Comparison of ENCODE assay signal across 21 cellular contexts in the genomic region with DNA sequence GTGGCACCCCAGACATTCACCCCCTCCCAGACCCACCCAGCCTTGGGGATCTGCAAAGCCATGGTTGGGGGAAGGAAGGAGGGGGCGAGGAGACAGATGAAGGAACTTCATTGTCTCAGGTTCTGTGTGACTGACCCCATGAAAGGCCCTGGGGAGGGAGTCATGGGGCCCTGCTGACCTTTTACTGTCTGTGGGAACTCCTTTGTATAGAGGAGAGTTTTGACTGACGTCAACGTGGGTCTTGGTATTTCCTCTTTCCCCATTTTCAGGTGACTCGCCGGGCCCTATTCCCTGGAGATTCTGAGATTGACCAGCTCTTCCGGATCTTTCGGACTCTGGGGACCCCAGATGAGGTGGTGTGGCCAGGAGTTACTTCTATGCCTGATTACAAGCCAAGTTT. TPM values are rescaled to one million over a fixed set of nuclear protein-coding genes. Genes with fewer than 3 reads are reported as not detected.
DNase-seq lines count a peak whose midpoint lies in the region; ATAC-seq and TF ChIP-seq lines count a peak whose summit lies in the region.
"Had no signal": no experiment of that assay in that cellular context is flagged by ENCODE, and none has a peak within 500 bp of the region (broad histone marks: within the 10 kb centered on the region; RNA-seq: fewer than 3 reads in every experiment).

No MANE protein-coding gene starts in this region.

- WGBS in trophoblast cell (ENCODE audit: extremely low coverage, insufficient coverage, insufficient read length): no CpG with 5 or more reads among the region's 7 CpGs

- H3K4me1 ChIP-seq in RWPE2 (ENCODE audit: insufficient read depth, poor library complexity, severe bottlenecking): peaks cover 20% of the 10 kb centered on the region
- H3K4me1 ChIP-seq in trophoblast cell (ENCODE audit: control insufficient read depth in 1 of 2, insufficient read depth in 2 of 2, low read length in 2 of 2): peaks cover 21 to 31% of the 10 kb centered on the region in 2 experiments

- no peaks in the 10 kb centered on the region for H3K9me3 ChIP-seq in RWPE2 (ENCODE audit: severe bottlenecking)
- no peaks in the 10 kb centered on the region for H3K9me3 ChIP-seq in trophoblast cell (ENCODE audit: insufficient read depth, low read depth, low read length)
- H3K9me3 ChIP-seq: mucosa of descending colon, neutrophil, thyroid gland had no signal

- no peak overlapping the region for H2AK5ac ChIP-seq in trophoblast cell (ENCODE audit: low read length)

- no peak for TF ChIP-seq CTCF in RWPE2 (IDR thresholded peaks at IDR 0.05; ENCODE audit: poor library complexity, severe bottlenecking)

- peak overlapping the region; percentile 20 for H4K91ac ChIP-seq in trophoblast cell (ENCODE audit: low read depth, low read length)

- peak overlapping the region; percentile 86 for H3K27ac ChIP-seq in RWPE2 (ENCODE audit: poor library complexity, severe bottlenecking)
- peak overlapping the region; percentile 93 for H3K27ac ChIP-seq in epithelial cell of prostate
- H3K27ac ChIP-seq in trophoblast cell (ENCODE audit: low read depth, low read length): peak overlapping the region; percentile 66

- ATAC-seq in RWPE2 (ENCODE audit: low read depth) (no peak), GM18517 (IDR thresholded peaks at IDR 0.05; ENCODE audit: unreplicated experiment) (no peak), GM21786 (IDR thresholded peaks at IDR 0.05; ENCODE audit: unreplicated experiment) (no peak), Right ventricle myocardium inferior (no peak)
- ATAC-seq: left cardiac atrium, mucosa of descending colon had no signal

- H3K14ac ChIP-seq in trophoblast cell (ENCODE audit: low read length): no peak overlapping the region

- H3K18ac ChIP-seq in trophoblast cell (ENCODE audit: low read length): no peak overlapping the region

- H2BK12ac ChIP-seq in trophoblast cell (ENCODE audit: low read length): no peak overlapping the region

- H3K4ac ChIP-seq in trophoblast cell (ENCODE audit: low read depth, low read length): no peak overlapping the region

- no peak overlapping the region for H2BK120ac ChIP-seq in trophoblast cell (ENCODE audit: insufficient read depth, low read length, poor library complexity)

- H4K8ac ChIP-seq in trophoblast cell (ENCODE audit: low read depth, low read length): no peak overlapping the region

- H3K4me2 ChIP-seq in trophoblast cell (ENCODE audit: low read length): no peak overlapping the region

- H3K36me3 ChIP-seq in RWPE2 (ENCODE audit: low read depth) (peaks cover 38% of the 10 kb centered on the region), trophoblast cell (ENCODE audit: control insufficient read depth in 1 of 2, insufficient read depth in 2 of 2, low read length in 2 of 2) (peaks cover 17 to 26% of the 10 kb centered on the region in 2 experiments)
- H3K36me3 ChIP-seq: neutrophil, thyroid gland had no signal

- no peak overlapping the region for H3K23ac ChIP-seq in trophoblast cell (ENCODE audit: low read length)

- no peak overlapping the region for H3K9ac ChIP-seq in trophoblast cell (ENCODE audit: low read length)

- intact Hi-C loops in Right ventricle myocardium inferior (cut with DNase I): no loop called here

- H4K12ac ChIP-seq in trophoblast cell (ENCODE audit: low read depth, low read length): no peak overlapping the region

- no peak overlapping the region for H2AFZ ChIP-seq in trophoblast cell (ENCODE audit: insufficient read depth, low read length, poor library complexity)

- H3K27me3 ChIP-seq in RWPE2 (ENCODE audit: insufficient read depth, poor library complexity, severe bottlenecking): no peaks in the 10 kb centered on the region
- no peaks in the 10 kb centered on the region for H3K27me3 ChIP-seq in trophoblast cell (ENCODE audit: insufficient read depth, low read length)
- H3K27me3 ChIP-seq: neutrophil, thyroid gland had no signal

- peaks cover 28% of the 10 kb centered on the region for H3K79me2 ChIP-seq in trophoblast cell (ENCODE audit: control insufficient read depth, insufficient read depth, low read length, poor library complexity)

- H2BK5ac ChIP-seq in trophoblast cell (ENCODE audit: low read depth, low read length, poor library complexity): no peak overlapping the region

- peaks cover 24% of the 10 kb centered on the region for H3K79me1 ChIP-seq in trophoblast cell (ENCODE audit: low read length)

- DNase-seq in ELR (ENCODE audit: low read depth): peak; percentile 81
- DNase-seq in RWPE2 (ENCODE audit: low spot score): no peak
- DNase-seq in epithelial cell of prostate (ENCODE audit: low read depth, low spot score): no peak
- DNase-seq in trophoblast cell: no peak
- DNase-seq in stimulated activated CD4-positive, alpha-beta T cell treated with anti-CD3 and anti-CD28 coated beads, Interleukin-2, amount 100 ng/mL, for 24 hours: no peak
- no peak for DNase-seq in Right ventricle myocardium inferior (ENCODE audit: missing footprints)
- DNase-seq: C1 segment of cervical spinal cord; effector CD8-positive, alpha-beta T cell; H7; hypothalamus; left cardiac atrium; mucosa of descending colon; NCI-H2029 treated with DMSO at 0.1 percent for 48 hours; NCI-H446; retina; SHP77 treated with DMSO at 0.1 percent for 48 hours; T-helper 1 cell; thyroid gland had no signal

- H3K4me3 ChIP-seq in RWPE2 (ENCODE audit: severe bottlenecking): no peak overlapping the region
- H3K4me3 ChIP-seq in trophoblast cell (ENCODE audit: low read depth, low read length): no peak overlapping the region
- H3K4me3 ChIP-seq: mucosa of descending colon, thyroid gland had no signal

RNA-seq across cellular contexts. Expression of gene RAB5B, which starts 3.1 kb away (rescaled TPM):
- polyA plus RNA-seq in trophoblast cell (2013): 126 and 127 TPM in 2 replicates
- 113 TPM for total RNA-seq in Right ventricle myocardium inferior

RNA-seq across cellular contexts. Expression of gene CDK2, which starts 4.1 kb away (rescaled TPM):
- polyA plus RNA-seq in trophoblast cell (2013): 132 and 144 TPM in 2 replicates
- total RNA-seq in Right ventricle myocardium inferior: 11.6 TPM

RNA-seq across cellular contexts. Expression of gene PMEL, which starts 4.9 kb away (rescaled TPM):
- polyA plus RNA-seq in trophoblast cell (2013): 31.7 and 33.8 TPM in 2 replicates
- total RNA-seq in Right ventricle myocardium inferior: not detected

RNA-seq across cellular contexts. Expression of gene SUOX, which starts 26.3 kb away (rescaled TPM):
- 22.7 and 23.0 TPM in 2 replicates for polyA plus RNA-seq in trophoblast cell (2013)
- 28.1 TPM for total RNA-seq in Right ventricle myocardium inferior

RNA-seq across cellular contexts. Expression of gene DGKA, which starts 39.8 kb away (rescaled TPM):
- 44.8 and 47.5 TPM in 2 replicates for polyA plus RNA-seq in trophoblast cell (2013)
- 8.1 TPM for total RNA-seq in Right ventricle myocardium inferior
